In the genomic region with DNA sequence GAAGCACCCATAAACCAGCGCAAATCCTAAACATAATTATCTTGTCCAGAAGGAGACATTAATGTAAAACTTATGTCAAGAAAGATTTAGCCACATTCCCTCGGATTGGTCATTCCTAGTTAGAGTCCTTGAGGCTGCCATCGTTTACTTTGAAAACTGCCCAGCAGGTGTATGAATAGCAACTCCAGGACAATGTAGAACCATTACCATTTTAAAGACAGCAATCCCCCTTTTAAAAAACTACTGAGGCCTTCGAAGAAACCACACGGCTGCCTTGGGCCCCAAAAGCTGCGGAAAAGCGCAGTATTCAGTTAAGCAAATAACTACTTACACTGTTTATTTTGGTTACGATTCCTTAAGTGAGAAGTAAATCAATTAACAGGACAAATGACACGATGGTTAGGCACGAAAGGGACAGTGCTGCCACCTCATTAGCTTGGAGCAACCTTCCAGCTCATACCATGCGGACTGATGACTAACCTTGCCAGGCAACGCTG, we compare ENCODE assay signal across 9 cellular contexts. TPM values are rescaled to one million over a fixed set of nuclear protein-coding genes. Genes with fewer than 3 reads are reported as not detected.
DNase-seq lines count a peak whose midpoint lies in the region; ATAC-seq, FAIRE-seq and TF ChIP-seq lines count a peak whose summit lies in the region.
"Had no signal": no experiment of that assay in that cellular context is flagged by ENCODE, and none has a peak within 500 bp of the region (broad histone marks: within the 10 kb centered on the region; RNA-seq: fewer than 3 reads in every experiment).

No MANE protein-coding gene starts in this region.

- TF ChIP-seq CTCF in body of pancreas (IDR thresholded peaks at IDR 0.05) = peak in 1 of 7 experiments; percentile 6
- no peak for TF ChIP-seq CTCF in kidney (IDR thresholded peaks at IDR 0.05; ENCODE audit: borderline replicate concordance, extremely low read depth, insufficient read depth)

- TF ChIP-seq POLR2A in body of pancreas (IDR thresholded peaks at IDR 0.05) = no peak

- H3K36me3 Mint-ChIP-seq in T-helper 2 cell treated with Interferon-gamma antibody and Interleukin-4, amounts not matched to agents 5 μg/mL and 100 μg/mL, for 36 hours (ENCODE audit: low read depth) = no peaks in the 10 kb centered on the region

- H3K9me3 Mint-ChIP-seq in T-helper 2 cell treated with Interferon-gamma antibody and Interleukin-4, amounts not matched to agents 5 μg/mL and 100 μg/mL, for 36 hours = no peaks in the 10 kb centered on the region

- intact Hi-C loops in body of pancreas (cut with DNase I) (no loop called here), kidney (cut with DNase I) (no loop called here)

- H3K27ac ChIP-seq in body of pancreas (peak overlapping the region; percentile 98 to 99 (median 98)), kidney (ENCODE audit: low read depth in 2 of 2, low read length in 2 of 2) (peak overlapping the region; percentile 88 to 92), substantia nigra (ENCODE audit: low read depth, low read length, poor library complexity, severe bottlenecking) (peak overlapping the region; percentile 45)
- H3K27ac ChIP-seq: BLaER1 had no signal

- no peaks in the 10 kb centered on the region for H3K27me3 ChIP-seq in body of pancreas
- H3K27me3 ChIP-seq: BLaER1 had no signal

- no peak overlapping the region for H3K27ac Mint-ChIP-seq in T-helper 2 cell treated with Interferon-gamma antibody and Interleukin-4, amounts not matched to agents 5 μg/mL and 100 μg/mL, for 36 hours

- DNase-seq in T-helper 2 cell treated with Interferon-gamma antibody and Interleukin-4, amounts not matched to agents 5 μg/mL and 100 μg/mL, for 36 hours (ENCODE audit: low spot score) = no peak
- DNase-seq in T-helper 2 cell (no peak), body of pancreas (no peak), kidney (no peak), substantia nigra (lab: John Stamatoyannopoulos, UW) (no peak), superior temporal gyrus (ENCODE audit: extremely low spot score) (no peak), NCI-H446 (lab: John Stamatoyannopoulos, UW) (no peak), NCI-H2171 (lab: John Stamatoyannopoulos, UW) (no peak)

- no peaks in the 10 kb centered on the region for H3K36me3 ChIP-seq in body of pancreas (replicated peaks in 1 of 2; ENCODE audit: insufficient read depth in 1 of 2, low read depth in 2 of 2)
- H3K36me3 ChIP-seq in kidney (ENCODE audit: control insufficient read depth in 1 of 2, insufficient read depth in 2 of 2, low read length in 2 of 2) = no peaks in the 10 kb centered on the region
- H3K36me3 ChIP-seq: BLaER1 had no signal

- H3K4me1 Mint-ChIP-seq in T-helper 2 cell treated with Interferon-gamma antibody and Interleukin-4, amounts not matched to agents 5 μg/mL and 100 μg/mL, for 36 hours (ENCODE audit: low read depth) = peaks cover 5% of the 10 kb centered on the region

- peaks cover 62% of the 10 kb centered on the region for H3K27me3 Mint-ChIP-seq in T-helper 2 cell treated with Interferon-gamma antibody and Interleukin-4, amounts not matched to agents 5 μg/mL and 100 μg/mL, for 36 hours (ENCODE audit: low read depth)

- ATAC-seq in body of pancreas = no peak

- H3K4me1 ChIP-seq in body of pancreas (peaks cover 29% of the 10 kb centered on the region), kidney (ENCODE audit: control insufficient read depth in 1 of 2, insufficient read depth in 1 of 2, low read depth in 1 of 2, low read length in 2 of 2) (peaks cover 4 to 5% of the 10 kb centered on the region in 2 donors)
- H3K4me1 ChIP-seq: BLaER1 had no signal

- FAIRE-seq in kidney (lab: Jason Lieb, UNC) = no peak

- 7 to 17% methylated on average over 12 of the region's 12 CpGs for WGBS in body of pancreas, 2 donors

- H3K4me3 Mint-ChIP-seq in T-helper 2 cell treated with Interferon-gamma antibody and Interleukin-4, amounts not matched to agents 5 μg/mL and 100 μg/mL, for 36 hours = peak overlapping the region; percentile 80

- H3K9me3 ChIP-seq in body of pancreas (no peaks in the 10 kb centered on the region), kidney (ENCODE audit: control insufficient read depth in 1 of 2, low read length in 2 of 2) (no peaks in the 10 kb centered on the region)

- peak overlapping the region; percentile 16 to 67 for H3K4me3 ChIP-seq in body of pancreas
- H3K4me3 ChIP-seq in kidney (ENCODE audit: low read length in 2 of 2) = peak overlapping the region; percentile 61 to 77
- H3K4me3 ChIP-seq: BLaER1 had no signal

- H3K9ac ChIP-seq in kidney (ENCODE audit: low read length in 2 of 2) = peak overlapping the region; percentile 72 to 74
- H3K9ac ChIP-seq: BLaER1 had no signal

RNA-seq across cellular contexts. Expression of a gene that starts 0.8 kb away (rescaled TPM):
- total RNA-seq in body of pancreas = 10 to 100 TPM; 32.2 to 36.9 TPM
- total RNA-seq in kidney = 67.7 TPM
- 5.3 TPM for polyA plus RNA-seq in kidney (ENCODE audit: insufficient read depth, low read depth, low replicate concordance)

Comparison
In these comparisons a context has a peak if more than half of its experiments do, and no peak if none do; other contexts are left out.
1. H3K27ac ChIP-seq: peak in every context shown above with its lines; median percentile 98 in body of pancreas; 90 in kidney; 45 in substantia nigra.